ENCODE assay signal across 34 cellular contexts in the genomic region with DNA sequence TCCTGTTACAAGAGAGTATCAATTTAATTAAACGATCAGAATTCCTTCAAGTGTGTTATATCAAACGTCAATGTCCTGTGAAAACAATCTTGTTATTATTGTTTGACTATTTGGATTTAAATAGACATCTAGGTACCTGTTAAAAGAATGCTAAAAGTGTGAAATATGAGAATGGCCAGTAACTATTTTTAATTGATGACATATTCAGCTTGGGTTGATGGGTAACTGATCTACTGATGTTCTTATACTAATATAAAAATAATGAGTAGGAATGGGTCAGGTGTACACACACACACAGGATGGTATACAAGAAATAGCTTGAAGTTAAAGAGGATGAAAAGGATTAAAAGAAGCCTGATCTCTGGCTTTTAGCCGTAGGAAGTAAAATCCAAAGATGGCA.
"Had no signal": no experiment of that assay in that cellular context is flagged by ENCODE, and none has a peak within 500 bp of the region (broad histone marks: within the 10 kb centered on the region; RNA-seq: fewer than 3 reads in every experiment).

No MANE protein-coding gene starts in this region.

- H3K27me3 ChIP-seq: MG63 had no signal

- DNase-seq: Karpas-422, Kasumi-1, KG1, MG63, MM.1S, MV-4-11, NCI-H1048, NCI-H1092, NCI-H1092 treated with DMSO at 0.1 percent for 48 hours, NCI-H1105, NCI-H1105 treated with DMSO at 0.1 percent for 48 hours, NCI-H1417, NCI-H1417 treated with DMSO at 0.1 percent for 48 hours, NCI-H1436, NCI-H1436 treated with DMSO at 0.1 percent for 48 hours, NCI-H146, NCI-H1694, NCI-H1694 treated with DMSO at 0.1 percent for 48 hours, NCI-H187, NCI-H187 treated with DMSO at 0.1 percent for 48 hours, NCI-H1930, NCI-H2029, NCI-H2029 treated with DMSO at 0.1 percent for 48 hours, NCI-H2081, NCI-H2081 treated with DMSO at 0.1 percent for 48 hours, NCI-H2107, NCI-H2171, NCI-H2171 treated with DMSO at 0.1 percent for 48 hours, NCI-H2227 treated with DMSO at 0.1 percent for 48 hours, NCI-H226, NCI-H345, NCI-H446, NCI-H446 treated with DMSO at 0.1 percent for 48 hours had no signal

- H3K9ac ChIP-seq: KMS-11 had no signal

- H3K27ac ChIP-seq: KMS-11 had no signal

- H3K36me3 ChIP-seq: MG63 had no signal

- H3K4me2 ChIP-seq: KMS-11 had no signal

- H3K4me3 ChIP-seq: MG63 had no signal
